Comparison of ENCODE assay signal across 1 cellular context in genomic region chr22:28254396-28254795, GRCh38.
TF ChIP-seq lines count a peak whose summit lies in the region.

No MANE protein-coding gene starts in this region.

TF ChIP-seq in IMR-90, 13 proteins besides CTCF, POLR2A, EP300 and RAD21 (continued from another document):
- no peak for TF ChIP-seq MAFK (IDR thresholded peaks at IDR 0.05; ENCODE audit: low read depth, low read length)
